1 cellular context compared by ENCODE assay signal in the genomic region with DNA sequence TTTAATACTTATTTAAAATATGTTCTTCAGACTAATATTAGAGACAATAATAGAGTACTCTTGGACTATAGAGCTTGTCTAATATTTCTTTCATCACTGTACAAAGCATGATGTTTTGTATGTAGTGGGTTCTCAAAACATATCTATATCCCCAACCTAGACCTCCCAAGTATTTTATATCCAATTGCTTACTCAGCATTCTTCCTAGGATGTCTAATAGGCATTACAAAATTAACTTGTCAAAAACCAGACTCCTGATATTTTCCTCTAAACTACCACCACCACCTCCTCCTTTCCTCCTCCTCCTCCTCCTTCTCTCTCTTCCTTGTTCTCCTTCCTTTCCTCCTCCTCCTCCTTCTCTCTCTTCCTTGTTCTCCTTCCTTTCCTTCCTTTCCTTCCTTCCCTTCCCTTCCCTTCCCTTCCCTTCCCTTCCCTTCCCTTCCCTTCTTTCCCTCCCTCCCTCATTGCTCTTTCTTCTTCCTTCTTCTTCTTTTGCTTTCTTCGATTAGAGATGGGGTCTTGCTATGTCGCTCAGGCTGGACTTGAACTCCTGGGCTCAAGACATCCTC.
TF ChIP-seq lines count a peak whose summit lies in the region.

No MANE protein-coding gene starts in this region.

TF ChIP-seq in HepG2, 621 proteins besides CTCF, POLR2A, EP300 and RAD21:
- TF ChIP-seq, protein P1, sequence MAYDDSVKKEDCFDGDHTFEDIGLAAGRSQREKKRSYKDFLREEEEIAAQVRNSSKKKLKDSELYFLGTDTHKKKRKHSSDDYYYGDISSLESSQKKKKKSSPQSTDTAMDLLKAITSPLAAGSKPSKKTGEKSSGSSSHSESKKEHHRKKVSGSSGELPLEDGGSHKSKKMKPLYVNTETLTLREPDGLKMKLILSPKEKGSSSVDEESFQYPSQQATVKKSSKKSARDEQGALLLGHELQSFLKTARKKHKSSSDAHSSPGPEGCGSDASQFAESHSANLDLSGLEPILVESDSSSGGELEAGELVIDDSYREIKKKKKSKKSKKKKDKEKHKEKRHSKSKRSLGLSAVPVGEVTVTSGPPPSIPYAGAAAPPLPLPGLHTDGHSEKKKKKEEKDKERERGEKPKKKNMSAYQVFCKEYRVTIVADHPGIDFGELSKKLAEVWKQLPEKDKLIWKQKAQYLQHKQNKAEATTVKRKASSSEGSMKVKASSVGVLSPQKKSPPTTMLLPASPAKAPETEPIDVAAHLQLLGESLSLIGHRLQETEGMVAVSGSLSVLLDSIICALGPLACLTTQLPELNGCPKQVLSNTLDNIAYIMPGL (CRISPR knock-in tag; IDR thresholded peaks at IDR 0.05; ENCODE audit: borderline replicate concordance in 1 of 2, low read depth in 1 of 2) = no peak
- TF ChIP-seq, protein P2, sequence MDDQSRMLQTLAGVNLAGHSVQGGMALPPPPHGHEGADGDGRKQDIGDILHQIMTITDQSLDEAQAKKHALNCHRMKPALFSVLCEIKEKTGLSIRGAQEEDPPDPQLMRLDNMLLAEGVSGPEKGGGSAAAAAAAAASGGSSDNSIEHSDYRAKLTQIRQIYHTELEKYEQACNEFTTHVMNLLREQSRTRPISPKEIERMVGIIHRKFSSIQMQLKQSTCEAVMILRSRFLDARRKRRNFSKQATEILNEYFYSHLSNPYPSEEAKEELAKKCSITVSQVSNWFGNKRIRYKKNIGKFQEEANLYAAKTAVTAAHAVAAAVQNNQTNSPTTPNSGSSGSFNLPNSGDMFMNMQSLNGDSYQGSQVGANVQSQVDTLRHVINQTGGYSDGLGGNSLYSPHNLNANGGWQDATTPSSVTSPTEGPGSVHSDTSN (CRISPR knock-in tag; IDR thresholded peaks at IDR 0.05; ENCODE audit: borderline replicate concordance) = no peak
- TF ChIP-seq ZNF432 (CRISPR knock-in tag; IDR thresholded peaks at IDR 0.05; ENCODE audit: borderline replicate concordance) (no peak), SMC3 (IDR thresholded peaks at IDR 0.05; ENCODE audit: low read length) (no peak), LCORL (IDR thresholded peaks at IDR 0.05) (no peak), LCORL (CRISPR knock-in tag; IDR thresholded peaks at IDR 0.05) (no peak), MAFK (conservative IDR thresholded peaks at IDR 0.05 in 1 of 2, IDR thresholded peaks at IDR 0.05 in 1 of 2; ENCODE audit: low read length in 2 of 2) (peak; percentile 90 to 97), MAFF (IDR thresholded peaks at IDR 0.05; ENCODE audit: low read depth, low read length) (peak; percentile 91)
- TF ChIP-seq, protein P3, sequence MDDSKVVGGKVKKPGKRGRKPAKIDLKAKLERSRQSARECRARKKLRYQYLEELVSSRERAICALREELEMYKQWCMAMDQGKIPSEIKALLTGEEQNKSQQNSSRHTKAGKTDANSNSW (CRISPR knock-in tag; IDR thresholded peaks at IDR 0.05; ENCODE audit: borderline replicate concordance) = no peak
